In genomic region chr7:24877790-24878311, GRCh38 we compare ENCODE assay signal across 9 cellular contexts.
A peak's percentile ranks its signal among the peaks of the same experiment; 100 is the strongest.
DNase-seq lines count a peak whose midpoint lies in the region; ATAC-seq, FAIRE-seq and TF ChIP-seq lines count a peak whose summit lies in the region.
"Had no signal": no experiment of that assay in that cellular context is flagged by ENCODE, and none has a peak within 500 bp of the region (broad histone marks: within the 10 kb centered on the region; RNA-seq: fewer than 3 reads in every experiment).

No MANE protein-coding gene starts in this region.

- WGBS in GM12878 (ENCODE audit: insufficient coverage, insufficient replicate concordance, low lambda C conversion rate, missing lambda C conversion rate) = 5% methylated on average over 4 of the region's 4 CpGs
- WGBS in suprapubic skin = 18% methylated on average over 4 of the region's 4 CpGs

- RAD21 ChIA-PET in GM12878 (lab: Charles Lee; ENCODE audit: unreplicated experiment) = interaction anchor here (0.7 to 3.9 kb wide), 16 partner anchors 9 to 215 kb away, joined by 3 to 23 read pairs (median 4); no protein-coding TSS in a partner anchor

- no peak overlapping the region for H2AFZ ChIP-seq in GM12878 (ENCODE audit: control insufficient read depth, low read depth, low read length)

- no peaks in the 10 kb centered on the region for H3K79me2 ChIP-seq in GM12878 (ENCODE audit: control insufficient read depth, insufficient read depth, low read length)

- no peak overlapping the region for H3K9ac ChIP-seq in GM12878 (ENCODE audit: control insufficient read depth, insufficient read depth, low read length)

- CTCF ChIA-PET in GM12878 (lab: Yijun Ruan, JAX) = interaction anchor here (0.6 to 4.8 kb wide), 14 partner anchors 8 to 220 kb away, joined by 3 to 38 read pairs (median 4); no protein-coding TSS in a partner anchor

- TF ChIP-seq EP300 in GM12878 (IDR thresholded peaks at IDR 0.05; ENCODE audit: borderline replicate concordance in 1 of 2, control insufficient read depth in 1 of 2, low read depth in 2 of 2, low read length in 2 of 2) (no peak), suprapubic skin (IDR thresholded peaks at IDR 0.05) (no peak)

- intact Hi-C loops in GM12878 (cut with micrococcal nuclease; ENCODE audit: unreplicated experiment) = no loop called here

- DNase-seq in GM12891 (ENCODE audit: insufficient read length, low spot score) (peak; percentile 15), GM12878 (ENCODE audit: low read depth, low spot score) (peak; percentile 62), suprapubic skin (ENCODE audit: low spot score in 2 of 2) (no peak), erythroblast (lab: John Stamatoyannopoulos, UW) (no peak), cerebellar cortex (ENCODE audit: low spot score) (no peak)
- DNase-seq in stimulated activated CD4-positive, alpha-beta T cell treated with anti-CD3 and anti-CD28 coated beads, TNF-alpha, amount 100 ng/mL, for 24 hours (ENCODE audit: low read depth in 3 of 3) = peak; percentile 16 to 31 (median 28)

- TF ChIP-seq CTCF in GM12878 (IDR thresholded peaks at IDR 0.05 in 2 of 3, conservative IDR thresholded peaks at IDR 0.05 in 1 of 3; ENCODE audit: control insufficient read depth in 2 of 3, extremely low read depth in 1 of 3, insufficient read depth in 1 of 3, low read depth in 3 of 3, low read length in 3 of 3) (no peak), suprapubic skin (IDR thresholded peaks at IDR 0.05) (no peak)

- H3K9me3 ChIP-seq in GM12878 (replicated peaks; ENCODE audit: control insufficient read depth, insufficient read depth, low read length) (no peaks in the 10 kb centered on the region), suprapubic skin (no peaks in the 10 kb centered on the region)

- H3K4me1 ChIP-seq in GM12878 (ENCODE audit: control insufficient read depth, insufficient read depth, low read length) = peaks cover 16% of the 10 kb centered on the region
- peaks cover 16% of the 10 kb centered on the region for H3K4me1 ChIP-seq in suprapubic skin

- SMC1A ChIA-PET in GM12878 (lab: Charles Lee; ENCODE audit: uncharacterized antibody, unreplicated experiment) = interaction anchor here (0.8 to 4.8 kb wide), 30 partner anchors 8 to 214 kb away, joined by 3 to 61 read pairs (median 5); partner anchors contain the start of gene OSBPL3

- H3K36me3 ChIP-seq in GM12878 (ENCODE audit: control insufficient read depth in 2 of 2, insufficient read depth in 2 of 2, low read length in 1 of 2) = no peaks in the 10 kb centered on the region; a peak in 2 of 4 replicates
- H3K36me3 ChIP-seq in suprapubic skin = no peaks in the 10 kb centered on the region

- no peak overlapping the region; the same call in 1 of the 2 replicates for H3K4me3 ChIP-seq in GM12878
- H3K4me3 ChIP-seq in suprapubic skin = no peak overlapping the region

- H3K4me2 ChIP-seq in GM12878 (ENCODE audit: control insufficient read depth, insufficient read depth) = peak overlapping the region; percentile 49

- TF ChIP-seq POLR2A in GM12891 (IDR thresholded peaks at IDR 0.05; ENCODE audit: low read depth, low read length) (0 out of 2 replicates have a peak, but pooled peaks have one; percentile 5), GM12878 (IDR thresholded peaks at IDR 0.05; ENCODE audit: low read depth, low read length) (no peak), suprapubic skin (IDR thresholded peaks at IDR 0.05) (no peak), erythroblast (IDR thresholded peaks at IDR 0.05; ENCODE audit: low read length) (no peak)

- ATAC-seq in GM21423 (IDR thresholded peaks at IDR 0.05; ENCODE audit: unreplicated experiment) (peak; percentile 84), HG03565 (IDR thresholded peaks at IDR 0.05; ENCODE audit: unreplicated experiment) (peak; percentile 83), GM12878 (peak; percentile 88)

- in situ Hi-C loops in GM12878 (cut with MboI) = no loop called here

- no TSS peak for BruUV-seq in GM12878 (replicated peaks; lab: Mats Ljungman, UMichigan)

- H3K27me3 ChIP-seq in GM12878 (replicated peaks in 1 of 2; ENCODE audit: control insufficient read depth in 2 of 2, insufficient read depth in 2 of 2, low read length in 1 of 2) = no peaks in the 10 kb centered on the region
- no peaks in the 10 kb centered on the region for H3K27me3 ChIP-seq in suprapubic skin
- H3K27me3 ChIP-seq: dorsolateral prefrontal cortex had no signal

- H4K20me1 ChIP-seq in GM12878 (ENCODE audit: control insufficient read depth, insufficient read depth) = no peaks in the 10 kb centered on the region

- H3K27ac ChIP-seq in GM12878 (ENCODE audit: control insufficient read depth, insufficient read depth) (peak overlapping the region; percentile 5; the same call in 1 of the 2 replicates), suprapubic skin (no peak overlapping the region)

- POLR2A ChIA-PET in GM12878 (lab: Charles Lee) = interaction anchor here (1.0 to 2.1 kb wide), 7 partner anchors 12 to 103 kb away, joined by 3 to 12 read pairs (median 4); no protein-coding TSS in a partner anchor

- FAIRE-seq in GM12891 (lab: Jason Lieb, UNC) = peak; percentile 97
- FAIRE-seq in GM12878 (lab: Jason Lieb, UNC) = peak; percentile 73

- no peak for TF ChIP-seq RAD21 in GM12878 (IDR thresholded peaks at IDR 0.05; ENCODE audit: insufficient read depth, low read depth, low read length)

TF ChIP-seq in GM12891, 5 proteins besides CTCF, POLR2A, EP300 and RAD21:
- TF ChIP-seq POLR2AphosphoS5 (IDR thresholded peaks at IDR 0.05; ENCODE audit: low read depth, low read length) = 0 out of 2 replicates have a peak, but pooled peaks have one; percentile 25
- peak; percentile 82 for TF ChIP-seq SPI1 (IDR thresholded peaks at IDR 0.05; ENCODE audit: low read depth, low read length)
- no peak for TF ChIP-seq PAX5 (IDR thresholded peaks at IDR 0.05; ENCODE audit: insufficient read depth, low read length, severe bottlenecking)
- no peak for TF ChIP-seq TAF1 (IDR thresholded peaks at IDR 0.05; ENCODE audit: low read depth, low read length)
- TF ChIP-seq POU2F2 (IDR thresholded peaks at IDR 0.05; ENCODE audit: low read depth, low read length) = peak; percentile 86

TF ChIP-seq in GM12878, 131 proteins besides CTCF, POLR2A, EP300 and RAD21 (continues in another document):
- TF ChIP-seq NR2F1 (conservative IDR thresholded peaks at IDR 0.05) = 0 out of 2 replicates have a peak, but pooled peaks have one; percentile 33
- 0 out of 2 replicates have a peak, but pooled peaks have one; percentile 20 for TF ChIP-seq ZNF687 (IDR thresholded peaks at IDR 0.05)
- TF ChIP-seq MEF2B (IDR thresholded peaks at IDR 0.05; ENCODE audit: partially characterized antibody, poor library complexity, severe bottlenecking) = no peak
- 0 out of 2 replicates have a peak, but pooled peaks have one; percentile 34 for TF ChIP-seq CREM (IDR thresholded peaks at IDR 0.05; ENCODE audit: low read depth)
- no peak for TF ChIP-seq USF2 (IDR thresholded peaks at IDR 0.05; ENCODE audit: borderline replicate concordance, low read depth, low read length)
- peak; percentile 68 for TF ChIP-seq SPI1 (IDR thresholded peaks at IDR 0.05; ENCODE audit: borderline replicate concordance, insufficient read depth, low read depth, low read length)
- no peak for TF ChIP-seq SMAD1 (IDR thresholded peaks at IDR 0.05; ENCODE audit: low read depth, partially characterized antibody)
- peak; percentile 59; the same call in 1 of the 2 replicates for TF ChIP-seq TCF3 (IDR thresholded peaks at IDR 0.05; ENCODE audit: borderline replicate concordance, insufficient read depth, low read depth, low read length)
- peak; percentile 13; the same call in 1 of the 2 replicates for TF ChIP-seq CREB1 (IDR thresholded peaks at IDR 0.05; ENCODE audit: low read depth)
- 0 out of 2 replicates have a peak, but pooled peaks have one; percentile 31 for TF ChIP-seq ZBED1 (IDR thresholded peaks at IDR 0.05; ENCODE audit: borderline replicate concordance)
- no peak for TF ChIP-seq TBL1XR1 (IDR thresholded peaks at IDR 0.05; ENCODE audit: low read depth, low read length)
- TF ChIP-seq ATF7 (IDR thresholded peaks at IDR 0.05; ENCODE audit: low read depth) = no peak
- TF ChIP-seq SUPT20H (IDR thresholded peaks at IDR 0.05; ENCODE audit: borderline replicate concordance, control insufficient read depth, low read depth, low read length) = no peak
- peak; percentile 61; the same call in 2 of the 3 replicates for TF ChIP-seq POU2F2 (IDR thresholded peaks at IDR 0.05; ENCODE audit: borderline replicate concordance, low read depth, low read length)
- no peak for TF ChIP-seq JUNB (IDR thresholded peaks at IDR 0.05)

Comparison
In these comparisons a context has a peak if more than half of its experiments do, and no peak if none do; other contexts are left out.
1. DNase-seq: peak in GM12891 (single experiment), GM12878 (single experiment) and stimulated activated CD4-positive, alpha-beta T cell treated with anti-CD3 and anti-CD28 coated beads, TNF-alpha, amount 100 ng/mL, for 24 hours (3 of 3); none in suprapubic skin (0 of 2), erythroblast (0 of 2) and cerebellar cortex (single experiment).
2. Peak in every context shown above with its lines, with median percentiles within 50 percentile points of each other: ATAC-seq.